In genomic region chr16:30659507-30660423, GRCh38 we compare ENCODE assay signal across 8 cellular contexts.
DNase-seq lines count a peak whose midpoint lies in the region; ATAC-seq and TF ChIP-seq lines count a peak whose summit lies in the region.

No MANE protein-coding gene starts in this region.

- no peak for TF ChIP-seq CTCF in GM13977 (IDR thresholded peaks at IDR 0.05; ENCODE audit: extremely low read depth, insufficient read depth, missing control alignments)

- peak overlapping the region; percentile 94 for H3K4me3 ChIP-seq in iPS-11a (ENCODE audit: low read depth, low read length)

- ATAC-seq in GM21526 (IDR thresholded peaks at IDR 0.05; ENCODE audit: low FRiP score, unreplicated experiment): no peak
- no peak for ATAC-seq in GM18519 (IDR thresholded peaks at IDR 0.05; ENCODE audit: low FRiP score, unreplicated experiment)

- in situ Hi-C loops in GM13977 (cut with MboI; ENCODE audit: low pct_unique_long_range_greater_than_20kb, low sequenced_read_pairs, unreplicated experiment): no loop called here

- DNase-seq in GM13977 (ENCODE audit: low spot score): peak; percentile 48
- peak; percentile 39 for DNase-seq in RPMI8226
- peak; percentile 27 for DNase-seq in amniotic epithelial cell (ENCODE audit: low read depth)
- DNase-seq in stimulated activated CD4-positive, alpha-beta T cell treated with anti-CD3 and anti-CD28 coated beads, Interleukin-15, amount 100 ng/mL, for 1 hour (ENCODE audit: low read depth in 1 of 2, low spot score in 1 of 2): peak; percentile 13 to 40
- no peak for DNase-seq in GF-D8 (lab: John Stamatoyannopoulos, UW)
